ENCODE assay signal across 30 cellular contexts in genomic region chr6:14759976-14760672, GRCh38.
DNase-seq lines count a peak whose midpoint lies in the region; ATAC-seq and TF ChIP-seq lines count a peak whose summit lies in the region.
"Had no signal": no experiment of that assay in that cellular context is flagged by ENCODE, and none has a peak within 500 bp of the region (broad histone marks: within the 10 kb centered on the region; RNA-seq: fewer than 3 reads in every experiment).

No MANE protein-coding gene starts in this region.

- no peak overlapping the region for H2AFZ ChIP-seq in OCI-LY3 (ENCODE audit: low read depth, low read length)

- ATAC-seq in GM21786 (IDR thresholded peaks at IDR 0.05; ENCODE audit: unreplicated experiment), result peak; percentile 78
- no peak for ATAC-seq in stimulated activated naive CD8-positive, alpha-beta T cell treated with anti-CD3 and anti-CD28 coated beads, Interleukin-15, amount 100 ng/mL, for 72 hours
- ATAC-seq: foreskin keratinocyte; heart left ventricle; lower lobe of right lung; natural killer cell treated with Interleukin-12 subunit alpha and Interleukin-12 subunit beta and Interleukin-15 and Interleukin-18, amount 100 ng/mL, for 72 hours had no signal

- H3K27me3 Mint-ChIP-seq in stimulated activated naive CD8-positive, alpha-beta T cell treated with anti-CD3 and anti-CD28 coated beads, Interleukin-15, amount 100 ng/mL, for 72 hours, result no peaks in the 10 kb centered on the region
- H3K27me3 Mint-ChIP-seq: activated B cell treated with CpG ODN at 0.5 μM for 24 hours; activated CD4-positive, alpha-beta T cell treated with anti-CD3 and anti-CD28 coated beads, Interleukin-2, amount 10 ng/mL, durations not matched to agents 7 days and 5 days; activated naive CD4-positive, alpha-beta T cell treated with anti-CD3 and anti-CD28 coated beads, Interleukin-2, amount 50 U/mL, for 24 hours; natural killer cell treated with Interleukin-12 subunit alpha and Interleukin-12 subunit beta and Interleukin-15 and Interleukin-18, amount 100 ng/mL, for 72 hours had no signal

- no peak for TF ChIP-seq CTCF in GM10248 (IDR thresholded peaks at IDR 0.05; ENCODE audit: control extremely low read depth, extremely low read depth, low read depth, missing control alignments)
- TF ChIP-seq CTCF in OCI-LY3 (IDR thresholded peaks at IDR 0.05; ENCODE audit: low read depth, low read length), result no peak
- no peak for TF ChIP-seq CTCF in tibial artery (IDR thresholded peaks at IDR 0.05)

- H3K27ac ChIP-seq in OCI-LY3 (ENCODE audit: low read length) (no peak overlapping the region), tibial artery (no peak overlapping the region)
- H3K27ac ChIP-seq: BLaER1, esophagus squamous epithelium, foreskin keratinocyte, heart left ventricle, lower lobe of right lung had no signal

- POLR2A ChIA-PET in GM10248 (lab: Yijun Ruan, JAX), result no interaction called here

- no peaks in the 10 kb centered on the region for H4K20me1 ChIP-seq in OCI-LY3 (ENCODE audit: insufficient read depth, low read length)
- H4K20me1 ChIP-seq: BLaER1 had no signal

- no peaks in the 10 kb centered on the region for H3K79me2 ChIP-seq in OCI-LY3 (ENCODE audit: low read length)

- peak; percentile 46 for DNase-seq in GM10248 (ENCODE audit: extremely low spot score)
- DNase-seq in mucosa of gallbladder (ENCODE audit: low spot score), result peak; percentile 58
- DNase-seq in tibial artery, result no peak
- no peak for DNase-seq in stimulated activated naive CD4-positive, alpha-beta T cell (lab: John Stamatoyannopoulos, UW)
- no peak for DNase-seq in stimulated activated naive CD8-positive, alpha-beta T cell treated with anti-CD3 and anti-CD28 coated beads, Interleukin-15, amount 100 ng/mL, for 72 hours
- DNase-seq: ACHN; activated B cell treated with CpG ODN at 0.5 μM for 24 hours; activated CD4-positive, alpha-beta T cell treated with anti-CD3 and anti-CD28 coated beads, Interleukin-2, amount 10 ng/mL, durations not matched to agents 7 days and 5 days; amniotic stem cell; cerebellar nuclear complex; esophagus squamous epithelium; foreskin keratinocyte; heart left ventricle; kidney; lower lobe of right lung; midbrain; MV-4-11; NCI-H1436; NCI-H2107; NCI-H345; OCI-M1; stimulated activated CD4-positive, alpha-beta T cell treated with anti-CD3 and anti-CD28 coated beads, Interleukin-15, amount 100 ng/mL, for 24 hours; stimulated activated CD4-positive, alpha-beta T cell treated with anti-CD3 and anti-CD28 coated beads, Interleukin-4, amount 100 ng/mL, for 4 hours; T-helper 1 cell had no signal

- H3K36me3 ChIP-seq in OCI-LY3 (replicated peaks; ENCODE audit: low read depth, low read length) (no peaks in the 10 kb centered on the region), tibial artery (no peaks in the 10 kb centered on the region)
- H3K36me3 ChIP-seq: BLaER1, esophagus squamous epithelium, heart left ventricle, lower lobe of right lung had no signal

- H3K9me3 Mint-ChIP-seq in stimulated activated naive CD8-positive, alpha-beta T cell treated with anti-CD3 and anti-CD28 coated beads, Interleukin-15, amount 100 ng/mL, for 72 hours, result no peaks in the 10 kb centered on the region
- H3K9me3 Mint-ChIP-seq: activated naive CD4-positive, alpha-beta T cell treated with anti-CD3 and anti-CD28 coated beads, Interleukin-2, amount 50 U/mL, for 24 hours had no signal

- no peaks in the 10 kb centered on the region for H3K9me3 ChIP-seq in OCI-LY3 (ENCODE audit: insufficient read depth, low read length)
- no peaks in the 10 kb centered on the region for H3K9me3 ChIP-seq in tibial artery
- H3K9me3 ChIP-seq: BLaER1, esophagus squamous epithelium, heart left ventricle, lower lobe of right lung had no signal

- peak overlapping the region; percentile 11; the same call in 1 of the 2 replicates for H3K4me2 ChIP-seq in OCI-LY3 (ENCODE audit: low read length)
- H3K4me2 ChIP-seq: BLaER1 had no signal

- H3K4me1 Mint-ChIP-seq in stimulated activated naive CD8-positive, alpha-beta T cell treated with anti-CD3 and anti-CD28 coated beads, Interleukin-15, amount 100 ng/mL, for 72 hours, result peaks cover 24% of the 10 kb centered on the region

- peak overlapping the region in 1 of 2 donors; percentile 35 for H3K27ac Mint-ChIP-seq in stimulated activated naive CD8-positive, alpha-beta T cell treated with anti-CD3 and anti-CD28 coated beads, Interleukin-15, amount 100 ng/mL, for 72 hours
- H3K27ac Mint-ChIP-seq: activated B cell treated with CpG ODN at 0.5 μM for 24 hours; activated CD4-positive, alpha-beta T cell treated with anti-CD3 and anti-CD28 coated beads, Interleukin-2, amount 10 ng/mL, durations not matched to agents 7 days and 5 days; activated naive CD4-positive, alpha-beta T cell treated with anti-CD3 and anti-CD28 coated beads, Interleukin-2, amount 50 U/mL, for 24 hours; brain; natural killer cell treated with Interleukin-12 subunit alpha and Interleukin-12 subunit beta and Interleukin-15 and Interleukin-18, amount 100 ng/mL, for 72 hours had no signal

- H3K4me3 Mint-ChIP-seq in stimulated activated naive CD8-positive, alpha-beta T cell treated with anti-CD3 and anti-CD28 coated beads, Interleukin-15, amount 100 ng/mL, for 72 hours, result no peak overlapping the region
- H3K4me3 Mint-ChIP-seq: activated B cell treated with CpG ODN at 0.5 μM for 24 hours; activated CD4-positive, alpha-beta T cell treated with anti-CD3 and anti-CD28 coated beads, Interleukin-2, amount 10 ng/mL, durations not matched to agents 7 days and 5 days; activated naive CD4-positive, alpha-beta T cell treated with anti-CD3 and anti-CD28 coated beads, Interleukin-2, amount 50 U/mL, for 24 hours; brain; natural killer cell treated with Interleukin-12 subunit alpha and Interleukin-12 subunit beta and Interleukin-15 and Interleukin-18, amount 100 ng/mL, for 72 hours had no signal

- CTCF ChIA-PET in GM10248 (lab: Yijun Ruan, JAX), result interaction anchor here (0.9 kb wide), 3 partner anchors 15 to 28 kb away, joined by 3 to 5 read pairs (median 3); no protein-coding TSS in a partner anchor

- H3K4me3 ChIP-seq in OCI-LY3 (ENCODE audit: low read length) (no peak overlapping the region), tibial artery (no peak overlapping the region)
- H3K4me3 ChIP-seq: BLaER1, esophagus squamous epithelium, heart left ventricle, lower lobe of right lung had no signal

- peaks cover 31% of the 10 kb centered on the region for H3K4me1 ChIP-seq in OCI-LY3 (ENCODE audit: low read length)
- no peaks in the 10 kb centered on the region for H3K4me1 ChIP-seq in tibial artery
- H3K4me1 ChIP-seq: BLaER1 had no signal

- no peak overlapping the region for H3K9ac ChIP-seq in OCI-LY3 (ENCODE audit: low read length)
- H3K9ac ChIP-seq: BLaER1 had no signal

- intact Hi-C loops in tibial artery (cut with DNase I; ENCODE audit: low total_unique reads), result no loop called here

- H3K27me3 ChIP-seq in OCI-LY3 (ENCODE audit: low read depth, low read length) (no peaks in the 10 kb centered on the region), tibial artery (no peaks in the 10 kb centered on the region)
- H3K27me3 ChIP-seq: BLaER1, esophagus squamous epithelium, foreskin keratinocyte, heart left ventricle had no signal

Comparison
In these comparisons a context has a peak if more than half of its experiments do, and no peak if none do; other contexts are left out.
1. DNase-seq: peak in GM10248 (single experiment) and mucosa of gallbladder (single experiment); none in tibial artery (0 of 2), stimulated activated naive CD4-positive, alpha-beta T cell (0 of 6) and stimulated activated naive CD8-positive, alpha-beta T cell treated with anti-CD3 and anti-CD28 coated beads, Interleukin-15, amount 100 ng/mL, for 72 hours (0 of 2).